22 cellular contexts compared by ENCODE assay signal in genomic region chr21:15149825-15150224, GRCh38.
"Had no signal": no experiment of that assay in that cellular context is flagged by ENCODE, and none has a peak within 500 bp of the region (broad histone marks: within the 10 kb centered on the region; RNA-seq: fewer than 3 reads in every experiment).

No MANE protein-coding gene starts in this region.

- DNase-seq: IMR-90, Karpas-422, KG1, MG63, NCI-H1092, NCI-H1105 treated with DMSO at 0.1 percent for 48 hours, NCI-H1417 treated with DMSO at 0.1 percent for 48 hours, NCI-H146, NCI-H1694 treated with DMSO at 0.1 percent for 48 hours, NCI-H1930, NCI-H2081, NCI-H2107, NCI-H2227 treated with DMSO at 0.1 percent for 48 hours, NCI-H524, NCI-H69, NCI-H774, Right ventricle myocardium superior, RPMI8226, SIG-M5 had no signal

- H3K9me3 ChIP-seq: MG63, SJSA1 had no signal

- H3K27ac ChIP-seq: HL-60, SJSA1, SK-N-MC had no signal

- H3K27me3 ChIP-seq: MG63, SJSA1 had no signal

- H3K4me1 ChIP-seq: SJSA1 had no signal

- H3K36me3 ChIP-seq: MG63, SJSA1 had no signal

- H3K4me3 ChIP-seq: MG63, SJSA1, SK-N-MC had no signal
